ENCODE assay signal across 1 cellular context in the genomic region with DNA sequence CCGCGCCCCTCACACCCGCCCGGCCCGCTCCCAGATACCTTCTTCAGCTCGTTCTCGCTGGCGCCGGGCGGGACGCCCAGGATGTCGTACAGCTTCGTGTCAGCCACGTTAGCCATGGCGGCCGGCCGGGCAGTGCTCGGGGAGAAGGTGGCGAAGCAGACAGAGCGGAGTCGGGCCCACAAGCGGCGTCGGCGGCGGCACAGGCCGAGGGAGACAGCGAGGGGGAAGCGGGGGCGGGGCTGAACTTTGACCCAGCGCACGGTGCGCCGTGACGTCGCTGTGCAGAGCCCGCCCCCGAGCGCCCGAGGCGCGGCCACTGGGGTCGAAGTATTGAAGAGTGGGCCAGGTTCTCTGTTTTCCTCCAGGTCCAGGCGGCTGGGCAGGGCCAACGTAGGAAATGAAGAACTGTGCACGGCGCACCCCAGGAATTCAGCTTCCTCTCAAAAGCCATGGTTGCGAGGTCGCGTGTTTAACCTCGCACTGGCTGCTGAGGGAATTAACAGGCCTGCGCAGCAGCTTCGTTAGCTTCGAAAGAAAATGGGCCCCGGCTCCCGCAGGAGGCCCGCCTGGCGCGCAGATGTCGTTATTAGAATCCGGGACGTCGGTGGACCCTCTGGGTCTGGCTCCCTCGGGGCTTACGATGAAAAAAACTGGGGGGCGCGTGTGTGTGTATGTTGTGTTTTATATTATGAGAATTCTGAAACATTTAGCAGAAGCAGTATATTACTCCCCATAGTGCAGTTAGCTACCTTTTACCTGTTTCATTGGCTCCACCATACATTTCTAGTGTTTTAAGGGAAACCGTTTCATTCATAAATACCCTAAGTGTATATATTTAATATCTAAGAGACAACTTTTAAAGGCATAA.
TF ChIP-seq lines count a peak whose summit lies in the region.

DNAJA2 (minus strand) TSS at position 218 of the 868 bp plus-strand sequence; CDS start at position 116, 102 bp downstream.

TF ChIP-seq in GM12878, 131 proteins besides CTCF, POLR2A, EP300 and RAD21 (continued from another document):
- TF ChIP-seq DPF2 (IDR thresholded peaks at IDR 0.05) (0 out of 2 replicates have a peak, but pooled peaks have one; percentile 69), MYC (IDR thresholded peaks at IDR 0.05; ENCODE audit: insufficient read depth, insufficient read length, insufficient replicate concordance, low read length, severe bottlenecking) (peak; percentile 14), FOXM1 (IDR thresholded peaks at IDR 0.05; ENCODE audit: low read depth, low read length) (no peak), MEF2A (IDR thresholded peaks at IDR 0.05; ENCODE audit: insufficient read depth, low read depth, low read length) (0 out of 2 replicates have a peak, but pooled peaks have one; percentile 21), CREB1 (IDR thresholded peaks at IDR 0.05; ENCODE audit: low read depth) (peak; percentile 90), PAX5 (IDR thresholded peaks at IDR 0.05; ENCODE audit: borderline replicate concordance, low read depth, low read length) (no peak), SUPT20H (IDR thresholded peaks at IDR 0.05; ENCODE audit: borderline replicate concordance, control insufficient read depth, low read depth, low read length) (no peak)
TF ChIP-seq in GM12878: peak in this region for 44.
